8 cellular contexts compared by ENCODE assay signal in genomic region chr12:46209914-46210834, GRCh38. TPM values are rescaled to one million over a fixed set of nuclear protein-coding genes. Genes with fewer than 3 reads are reported as not detected.
A peak's percentile ranks its signal among the peaks of the same experiment; 100 is the strongest.
DNase-seq lines count a peak whose midpoint lies in the region; ATAC-seq, FAIRE-seq and TF ChIP-seq lines count a peak whose summit lies in the region.

No MANE protein-coding gene starts in this region.

- H3K27ac Mint-ChIP-seq in activated CD4-positive, alpha-beta memory T cell treated with anti-CD3 and anti-CD28 coated beads, Interleukin-2, amount 10 ng/mL, durations not matched to agents 7 days and 5 days: peak overlapping the region; percentile 73
- H3K27ac Mint-ChIP-seq in CD14-positive monocyte: peak overlapping the region in 1 of 7 donors; percentile 11

- no peak for TF ChIP-seq POLR2A in H54 (IDR thresholded peaks at IDR 0.05; ENCODE audit: low read depth, low read length)

- intact Hi-C loops in CD14-positive monocyte (cut with micrococcal nuclease): loop anchor here in 1 of 2 donors (10.0 kb wide), 2 partner anchors 165 to 555 kb away; partner anchors contain the start of gene SLC38A2

- peak; percentile 77 for ATAC-seq in HG02571 (IDR thresholded peaks at IDR 0.05; ENCODE audit: unreplicated experiment)

- no peaks in the 10 kb centered on the region for H3K9me3 ChIP-seq in small intestine (ENCODE audit: control insufficient read depth, low read depth)

- H3K9me3 Mint-ChIP-seq in activated CD4-positive, alpha-beta memory T cell treated with anti-CD3 and anti-CD28 coated beads, Interleukin-2, amount 10 ng/mL, durations not matched to agents 7 days and 5 days: no peaks in the 10 kb centered on the region
- no peaks in the 10 kb centered on the region for H3K9me3 Mint-ChIP-seq in CD14-positive monocyte

- CTCF ChIA-PET in activated CD4-positive, alpha-beta memory T cell treated with anti-CD3 and anti-CD28 coated beads, Interleukin-2, amount 10 ng/mL, durations not matched to agents 7 days and 5 days (lab: Charles Lee): no interaction called here

- peaks cover 69% of the 10 kb centered on the region for H3K4me1 Mint-ChIP-seq in activated CD4-positive, alpha-beta memory T cell treated with anti-CD3 and anti-CD28 coated beads, Interleukin-2, amount 10 ng/mL, durations not matched to agents 7 days and 5 days
- H3K4me1 Mint-ChIP-seq in CD14-positive monocyte: peaks cover 21% of the 10 kb centered on the region

- peak overlapping the region; percentile 9 for H3K4me3 Mint-ChIP-seq in activated CD4-positive, alpha-beta memory T cell treated with anti-CD3 and anti-CD28 coated beads, Interleukin-2, amount 10 ng/mL, durations not matched to agents 7 days and 5 days
- H3K4me3 Mint-ChIP-seq in CD14-positive monocyte: no peak overlapping the region

- no peaks in the 10 kb centered on the region for H3K27me3 Mint-ChIP-seq in activated CD4-positive, alpha-beta memory T cell treated with anti-CD3 and anti-CD28 coated beads, Interleukin-2, amount 10 ng/mL, durations not matched to agents 7 days and 5 days
- peaks cover 3 to 12% (median 6%) of the 10 kb centered on the region in 3 donors for H3K27me3 Mint-ChIP-seq in CD14-positive monocyte (ENCODE audit: low read depth in 3 of 3)

- H3K36me3 ChIP-seq in small intestine (ENCODE audit: control insufficient read depth in 2 of 2, insufficient read depth in 2 of 2, low read length in 2 of 2): peaks cover 4 to 5% of the 10 kb centered on the region in 2 donors

- no peaks in the 10 kb centered on the region for H3K27me3 ChIP-seq in small intestine (ENCODE audit: control insufficient read depth in 2 of 2, insufficient read depth in 2 of 2, low read length in 2 of 2)

- peaks cover 2 to 17% of the 10 kb centered on the region in 2 donors for H3K4me1 ChIP-seq in small intestine (ENCODE audit: control insufficient read depth in 2 of 2, insufficient read depth in 1 of 2, low read depth in 1 of 2, low read length in 1 of 2)

- POLR2A ChIA-PET in activated CD4-positive, alpha-beta memory T cell treated with anti-CD3 and anti-CD28 coated beads, Interleukin-2, amount 10 ng/mL, durations not matched to agents 7 days and 5 days (lab: Charles Lee): interaction anchor here (1.0 to 7.8 kb wide), 4 partner anchors 8 to 59 kb away, joined by 3 to 44 read pairs (median 22); partner anchors contain the start of gene SLC38A1

- DNase-seq in DMS53 (lab: John Stamatoyannopoulos, UW) (peak; percentile 100), NCI-H187 (lab: John Stamatoyannopoulos, UW) (peak; percentile 89), fibroblast of pulmonary artery (ENCODE audit: low read depth) (peak; percentile 82), small intestine (peak; percentile 18), CD14-positive monocyte (ENCODE audit: low spot score) (no peak), H54 (ENCODE audit: insufficient read length, low spot score) (no peak)
- peak; percentile 37 for DNase-seq in activated CD4-positive, alpha-beta memory T cell treated with anti-CD3 and anti-CD28 coated beads, Interleukin-2, amount 10 ng/mL, durations not matched to agents 7 days and 5 days

- H3K4me3 ChIP-seq in fibroblast of pulmonary artery (replicated peaks; ENCODE audit: low read depth, low read length): no peak overlapping the region
- H3K4me3 ChIP-seq in small intestine (ENCODE audit: low read depth in 1 of 2, low read length in 2 of 2): no peak overlapping the region

- FAIRE-seq in small intestine (lab: Jason Lieb, UNC) (no peak), H54 (lab: Jason Lieb, UNC) (no peak)

- peak overlapping the region in 1 of 2 donors; percentile 86 for H3K27ac ChIP-seq in small intestine (ENCODE audit: low read depth in 1 of 2, low read length in 1 of 2)

- peaks cover 91% of the 10 kb centered on the region for H3K36me3 Mint-ChIP-seq in activated CD4-positive, alpha-beta memory T cell treated with anti-CD3 and anti-CD28 coated beads, Interleukin-2, amount 10 ng/mL, durations not matched to agents 7 days and 5 days (ENCODE audit: low read depth)
- peaks cover 4 to 7% of the 10 kb centered on the region in 2 donors for H3K36me3 Mint-ChIP-seq in CD14-positive monocyte

- WGBS in small intestine, 3 donors: 52 to 60% (median 57%) methylated on average over 12 of the region's 12 CpGs

- TF ChIP-seq CTCF in fibroblast of pulmonary artery (IDR thresholded peaks at IDR 0.05; ENCODE audit: low read length, missing control alignments) (no peak), CD14-positive monocyte (IDR thresholded peaks at IDR 0.05) (no peak)

RNA-seq across cellular contexts. Expression of gene SLC38A1, which starts 58.7 kb away (rescaled TPM):
- total RNA-seq in activated CD4-positive, alpha-beta memory T cell treated with anti-CD3 and anti-CD28 coated beads, Interleukin-2, amount 10 ng/mL, durations not matched to agents 7 days and 5 days: 100 to 1,000 TPM; 209 to 214 TPM
- polyA plus RNA-seq in small intestine (10 to 100 TPM in 1 of 3 donors, 1 to 10 TPM in 2; 3.6 to 38.1 (median 5.1) TPM), CD14-positive monocyte (1 to 10 TPM; 1.6 to 1.9 TPM)

Comparison
In these comparisons a context has a peak if more than half of its experiments do, and no peak if none do; other contexts are left out.
1. DNase-seq: peak in DMS53 (single experiment), NCI-H187 (2 of 2), activated CD4-positive, alpha-beta memory T cell treated with anti-CD3 and anti-CD28 coated beads, Interleukin-2, amount 10 ng/mL, durations not matched to agents 7 days and 5 days (single experiment), fibroblast of pulmonary artery (single experiment) and small intestine (single experiment); none in CD14-positive monocyte (single experiment) and H54 (single experiment).